22 cellular contexts compared by ENCODE assay signal in the genomic region with DNA sequence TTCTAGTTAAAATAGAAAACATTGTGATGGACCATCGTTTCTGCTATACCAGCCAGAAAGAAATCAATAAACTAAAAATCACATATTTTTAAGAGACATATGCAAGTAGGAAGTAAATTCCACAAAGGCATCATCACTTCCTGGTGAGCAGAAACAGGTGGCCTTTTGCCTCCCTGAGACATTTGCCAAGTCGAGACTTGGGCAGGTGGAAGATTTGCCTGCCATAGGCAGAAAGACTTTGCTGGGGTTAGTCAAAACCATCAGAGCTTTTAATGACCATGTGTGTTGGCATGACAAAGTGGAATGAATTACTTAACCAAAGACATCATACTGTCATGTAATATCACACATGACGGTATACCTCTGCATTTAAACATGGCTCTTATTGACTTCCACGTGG.
"Had no signal": no experiment of that assay in that cellular context is flagged by ENCODE, and none has a peak within 500 bp of the region (broad histone marks: within the 10 kb centered on the region; RNA-seq: fewer than 3 reads in every experiment).

No MANE protein-coding gene starts in this region.

- H3K9me3 Mint-ChIP-seq: dendritic cell treated with granulocyte-macrophage colony-stimulating factor and Interleukin-4, amounts not matched to agents 40 ng/mL and 50 ng/mL, for 4 days; naive thymus-derived CD8-positive, alpha-beta T cell; stimulated activated naive CD8-positive, alpha-beta T cell treated with anti-CD3 and anti-CD28 coated beads, Interleukin-15, Interleukin-2, amounts not matched to agents 100 ng/mL and 50 ng/mL, for 24 hours; T-helper 1 cell treated with Interleukin-12 subunit alpha and Interleukin-12 subunit beta and Interleukin-4 antibody, amounts not matched to agents 30 μg/mL and 1 μg/mL, for 36 hours had no signal

- H3K27ac Mint-ChIP-seq: dendritic cell treated with granulocyte-macrophage colony-stimulating factor and Interleukin-4, amounts not matched to agents 40 ng/mL and 50 ng/mL, for 4 days; stimulated activated naive CD8-positive, alpha-beta T cell treated with anti-CD3 and anti-CD28 coated beads, Interleukin-15, Interleukin-2, amounts not matched to agents 100 ng/mL and 50 ng/mL, for 24 hours had no signal

- H3K4me3 Mint-ChIP-seq: dendritic cell treated with granulocyte-macrophage colony-stimulating factor and Interleukin-4, amounts not matched to agents 40 ng/mL and 50 ng/mL, for 4 days; naive thymus-derived CD8-positive, alpha-beta T cell; stimulated activated naive CD8-positive, alpha-beta T cell treated with anti-CD3 and anti-CD28 coated beads, Interleukin-15, Interleukin-2, amounts not matched to agents 100 ng/mL and 50 ng/mL, for 24 hours; T-helper 1 cell treated with Interleukin-12 subunit alpha and Interleukin-12 subunit beta and Interleukin-4 antibody, amounts not matched to agents 30 μg/mL and 1 μg/mL, for 36 hours had no signal

- DNase-seq: activated CD4-positive, alpha-beta T cell treated with anti-CD3 and anti-CD28 coated beads for 4 hours; activated CD4-positive, alpha-beta T cell treated with anti-CD3 and anti-CD28 coated beads, Interleukin-2, amount 50 U/mL, for 48 hours; activated CD4-positive, CD25-positive, alpha-beta regulatory T cell; activated CD8-positive, alpha-beta memory T cell treated with anti-CD3 and anti-CD28 coated beads, Interleukin-2, amount 50 U/mL, for 4 hours; activated gamma-delta T cell; activated naive CD4-positive, alpha-beta T cell treated with anti-CD3 and anti-CD28 coated beads, Interleukin-2, amount 50 U/mL, for 16 hours; anterior cingulate cortex; body of pancreas; effector CD8-positive, alpha-beta T cell; foreskin melanocyte; kidney; lower lobe of right lung; naive thymus-derived CD8-positive, alpha-beta T cell; stimulated activated CD4-positive, alpha-beta T cell treated with anti-CD3 and anti-CD28 coated beads, Interleukin-12 subunit alpha, Interleukin-12 subunit beta, amount 100 ng/mL, for 4 hours; stimulated activated CD4-positive, alpha-beta T cell treated with anti-CD3 and anti-CD28 coated beads, Interleukin-4, amount 100 ng/mL, for 4 hours; T1000; tibial artery had no signal

- H3K27me3 Mint-ChIP-seq: dendritic cell treated with granulocyte-macrophage colony-stimulating factor and Interleukin-4, amounts not matched to agents 40 ng/mL and 50 ng/mL, for 4 days; naive thymus-derived CD8-positive, alpha-beta T cell; stimulated activated naive CD8-positive, alpha-beta T cell treated with anti-CD3 and anti-CD28 coated beads, Interleukin-15, Interleukin-2, amounts not matched to agents 100 ng/mL and 50 ng/mL, for 24 hours had no signal

- ATAC-seq: body of pancreas; esophagus mucosa; left lobe of liver; lower lobe of right lung; naive thymus-derived CD8-positive, alpha-beta T cell had no signal
